Comparison of ENCODE assay signal across 23 cellular contexts in the genomic region with DNA sequence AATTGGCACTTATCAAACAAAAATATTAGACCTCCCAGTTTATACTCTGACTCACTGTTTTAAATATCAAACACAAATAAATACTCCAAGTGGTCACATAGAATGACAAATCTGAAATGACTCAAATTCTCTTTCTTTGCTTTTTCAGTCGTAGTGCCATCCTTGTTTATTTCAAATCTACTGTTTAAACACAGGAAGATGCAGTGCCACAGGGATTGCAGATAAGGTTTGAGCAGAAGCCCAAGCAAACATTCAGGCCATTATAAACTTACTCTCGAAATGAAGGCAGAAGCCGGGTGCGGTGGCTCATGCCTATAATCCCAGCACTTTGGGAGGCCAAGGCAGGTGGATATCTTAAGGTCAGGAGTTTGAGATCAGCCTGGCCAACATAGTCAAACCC.
"Had no signal": no experiment of that assay in that cellular context is flagged by ENCODE, and none has a peak within 500 bp of the region (broad histone marks: within the 10 kb centered on the region; RNA-seq: fewer than 3 reads in every experiment).

No MANE protein-coding gene starts in this region.

- H3K4me3 ChIP-seq: dorsolateral prefrontal cortex, esophagus muscularis mucosa, gastrocnemius medialis, heart right ventricle, left lung, lower lobe of right lung, neural progenitor cell, pancreas, smooth muscle cell had no signal

- H3K27ac Mint-ChIP-seq: memory B cell; natural killer cell treated with Interleukin-12 subunit alpha and Interleukin-12 subunit beta and Interleukin-15 and Interleukin-18, amount 100 ng/mL, for 72 hours; neural progenitor cell; progenitor cell of endocrine pancreas had no signal

- H3K4me2 ChIP-seq: neural progenitor cell, smooth muscle cell had no signal

- H3K36me3 ChIP-seq: esophagus muscularis mucosa, gastrocnemius medialis, heart right ventricle, left lung, lower lobe of right lung, neural progenitor cell, pancreas had no signal

- ATAC-seq: gastrocnemius medialis; heart right ventricle; left lung; lower lobe of right lung; natural killer cell treated with Interleukin-12 subunit alpha and Interleukin-12 subunit beta and Interleukin-15 and Interleukin-18, amount 100 ng/mL, for 72 hours; pancreas; right cardiac atrium had no signal

- H3K36me3 Mint-ChIP-seq: memory B cell; natural killer cell treated with Interleukin-12 subunit alpha and Interleukin-12 subunit beta and Interleukin-15 and Interleukin-18, amount 100 ng/mL, for 72 hours had no signal

- H3K4me1 Mint-ChIP-seq: memory B cell had no signal

- H3K4me1 ChIP-seq: esophagus muscularis mucosa, gastrocnemius medialis, heart right ventricle, left lung, lower lobe of right lung, pancreas had no signal

- H2AFZ ChIP-seq: neural progenitor cell had no signal

- H3K9me3 Mint-ChIP-seq: natural killer cell treated with Interleukin-12 subunit alpha and Interleukin-12 subunit beta and Interleukin-15 and Interleukin-18, amount 100 ng/mL, for 72 hours had no signal

- H3K9ac ChIP-seq: neural progenitor cell had no signal

- H3K27ac ChIP-seq: dorsolateral prefrontal cortex, epithelial cell of prostate, esophagus muscularis mucosa, gastrocnemius medialis, heart right ventricle, left lung, lower lobe of right lung, neural progenitor cell, pancreas had no signal

- DNase-seq: cortex of kidney; dorsolateral prefrontal cortex; effector CD8-positive, alpha-beta T cell; gastrocnemius medialis; heart right ventricle; hypothalamus; islet precursor cell; left lung; lower lobe of right lung; midbrain; occipital lobe; pancreas; right cardiac atrium; stimulated activated CD4-positive, alpha-beta T cell treated with anti-CD3 and anti-CD28 coated beads, Interleukin-2, amount 100 ng/mL, for 48 hours; stimulated activated naive CD4-positive, alpha-beta T cell treated with Interleukin-2 at 50 U/mL for 16 hours; trophoblast cell had no signal

- H3K27me3 ChIP-seq: esophagus muscularis mucosa, gastrocnemius medialis, heart right ventricle, left lung, neural progenitor cell, pancreas had no signal

- H3K4me3 Mint-ChIP-seq: memory B cell; natural killer cell treated with Interleukin-12 subunit alpha and Interleukin-12 subunit beta and Interleukin-15 and Interleukin-18, amount 100 ng/mL, for 72 hours; neural progenitor cell had no signal

- H3K9me3 ChIP-seq: esophagus muscularis mucosa, gastrocnemius medialis, left lung, lower lobe of right lung, pancreas had no signal
